24 cellular contexts compared by ENCODE assay signal in the genomic region with DNA sequence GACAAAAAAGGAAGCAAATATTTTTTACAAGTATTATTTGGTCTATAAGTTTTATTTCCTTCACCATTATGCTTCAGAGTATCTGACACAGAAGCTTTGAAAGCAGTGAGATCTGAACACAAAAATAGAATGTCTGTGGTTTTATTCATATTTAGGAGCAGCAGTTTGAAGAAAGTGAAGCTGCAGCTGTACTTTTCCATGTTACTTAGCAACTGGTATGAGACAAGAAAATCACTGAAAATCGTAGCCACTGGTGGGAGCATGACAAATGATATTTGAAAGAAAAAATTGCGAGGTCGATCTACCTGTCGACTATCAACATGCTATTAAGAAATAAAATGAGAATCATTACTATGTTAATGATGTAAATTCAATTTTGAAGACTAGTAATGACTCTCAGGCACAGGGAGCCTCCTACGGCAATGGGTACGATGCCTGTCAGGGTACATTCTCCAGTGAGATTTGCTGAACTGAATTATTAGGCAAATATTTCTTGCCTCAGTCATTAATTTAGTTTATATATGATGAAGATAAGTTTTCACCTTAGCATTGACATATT.
"Had no signal": no experiment of that assay in that cellular context is flagged by ENCODE, and none has a peak within 500 bp of the region (broad histone marks: within the 10 kb centered on the region; RNA-seq: fewer than 3 reads in every experiment).

No MANE protein-coding gene starts in this region.

- ATAC-seq: activated CD4-positive, alpha-beta T cell treated with anti-CD3 and anti-CD28 coated beads for 36 hours; activated T-helper 17 cell treated with anti-CD3 and anti-CD28 coated beads, Interleukin-2, amount 50 U/mL, for 72 hours; effector memory CD8-positive, alpha-beta T cell; esophagus mucosa; right lobe of liver; stimulated activated memory B cell treated with anti-CD40 and anti-IgM and Interleukin-4, amounts not matched to agents 10 μg/mL and 1 μg/mL and 100 μg/mL, for 72 hours; WTC11 had no signal

- H3K9me3 ChIP-seq: adrenal gland, ascending aorta, left ventricle myocardium inferior, right lobe of liver, stomach, transverse colon had no signal

- H3K4me1 ChIP-seq: adrenal gland, ascending aorta, left ventricle myocardium inferior, right lobe of liver, stomach, transverse colon had no signal

- DNase-seq: activated CD4-positive, alpha-beta T cell treated with anti-CD3 and anti-CD28 coated beads for 36 hours; activated CD4-positive, alpha-beta T cell treated with anti-CD3 and anti-CD28 coated beads, Interleukin-2, amount 50 U/mL, for 4 hours; activated CD8-positive, alpha-beta memory T cell treated with anti-CD3 and anti-CD28 coated beads for 24 hours; activated CD8-positive, alpha-beta memory T cell treated with anti-CD3 and anti-CD28 coated beads, Interleukin-2, amount 50 U/mL, for 4 hours; activated naive CD4-positive, alpha-beta T cell; activated T-cell treated with anti-CD3 and anti-CD28 coated beads, Interleukin-2, amount 50 U/mL, for 24 hours; adrenal gland; effector memory CD8-positive, alpha-beta T cell; glutamatergic neuron; left ventricle myocardium inferior; mammary epithelial cell; midbrain; nephron progenitor cell; right lobe of liver; small intestine; stimulated activated CD4-positive, alpha-beta T cell treated with anti-CD3 and anti-CD28 coated beads, Interleukin-2, amount 100 ng/mL, for 24 hours; stomach; T-helper 9 cell; transverse colon had no signal

- H3K27ac ChIP-seq: adrenal gland, ascending aorta, left ventricle myocardium inferior, right lobe of liver, stomach, transverse colon had no signal

- H3K27me3 ChIP-seq: adrenal gland, ascending aorta, right lobe of liver, stomach, transverse colon had no signal

- H3K36me3 ChIP-seq: adrenal gland, ascending aorta, left ventricle myocardium inferior, right lobe of liver, stomach, transverse colon had no signal

- H3K4me3 ChIP-seq: adrenal gland, ascending aorta, left ventricle myocardium inferior, right lobe of liver, stomach, transverse colon had no signal
